In the genomic region with DNA sequence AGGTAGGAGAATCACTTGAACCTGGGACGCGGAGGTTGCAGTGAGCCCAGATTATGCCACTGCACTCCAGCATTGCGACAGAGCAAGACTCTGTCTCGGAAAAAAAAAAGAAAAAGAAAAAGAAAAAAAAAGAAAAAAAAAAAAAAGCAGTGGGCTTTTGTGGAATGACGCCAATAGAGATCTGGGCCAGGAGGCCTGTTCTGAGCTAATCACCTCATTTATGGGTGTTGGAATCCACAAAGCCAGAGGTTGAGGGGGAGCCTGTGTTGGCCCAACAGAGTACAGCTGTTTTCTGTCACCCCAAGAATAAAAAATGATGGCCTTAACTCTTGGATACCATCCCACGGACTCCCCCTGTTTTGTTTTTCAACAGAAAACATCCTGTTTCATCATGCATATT, we compare ENCODE assay signal across 20 cellular contexts. TPM values are rescaled to one million over a fixed set of nuclear protein-coding genes. Genes with fewer than 3 reads are reported as not detected.
DNase-seq lines count a peak whose midpoint lies in the region; ATAC-seq and TF ChIP-seq lines count a peak whose summit lies in the region.
"Had no signal": no experiment of that assay in that cellular context is flagged by ENCODE, and none has a peak within 500 bp of the region (broad histone marks: within the 10 kb centered on the region; RNA-seq: fewer than 3 reads in every experiment).

No MANE protein-coding gene starts in this region.

- H3K4me3 Mint-ChIP-seq in T-cell: no peak overlapping the region
- H3K4me3 Mint-ChIP-seq: activated T-cell treated with anti-CD3 and anti-CD28 coated beads, Interleukin-2, amount 50 U/mL, for 24 hours; CD8-positive, alpha-beta T cell had no signal

- H3K4me1 Mint-ChIP-seq in T-cell: peaks cover 78 to 84% (median 80%) of the 10 kb centered on the region in 3 donors

- no peaks in the 10 kb centered on the region for H3K27me3 Mint-ChIP-seq in T-cell
- H3K27me3 Mint-ChIP-seq: activated T-cell treated with anti-CD3 and anti-CD28 coated beads, Interleukin-2, amount 50 U/mL, for 24 hours had no signal

- no peak for TF ChIP-seq CTCF in fibroblast of mammary gland (conservative IDR thresholded peaks at IDR 0.05; ENCODE audit: control insufficient read depth, insufficient read depth, low read depth, low read length)
- no peak for TF ChIP-seq CTCF in left lung (IDR thresholded peaks at IDR 0.05)
- no peak for TF ChIP-seq CTCF in testis (IDR thresholded peaks at IDR 0.05)

- H3K4me1 ChIP-seq in left lung: peaks cover 0 to 97% of the 10 kb centered on the region in 2 donors
- peaks cover 24% of the 10 kb centered on the region for H3K4me1 ChIP-seq in testis
- H3K4me1 ChIP-seq: HAP-1 had no signal

- POLR2A ChIA-PET in T-cell (lab: Charles Lee): no interaction called here

- H3K9me3 Mint-ChIP-seq in T-cell: no peaks in the 10 kb centered on the region
- H3K9me3 Mint-ChIP-seq: activated T-cell treated with anti-CD3 and anti-CD28 coated beads, Interleukin-2, amount 50 U/mL, for 24 hours; CD8-positive, alpha-beta T cell had no signal

- 52 to 78% methylated on average over 6 of the region's 6 CpGs for WGBS in testis, 2 donors

- H3K27ac ChIP-seq in left lung (peak overlapping the region; percentile 45 to 80), testis (peak overlapping the region; percentile 34 to 40)

- H3K4me3 ChIP-seq in fibroblast of mammary gland (ENCODE audit: control insufficient read depth, low read depth, low read length) (no peak overlapping the region), left lung (no peak overlapping the region), testis (no peak overlapping the region)
- H3K4me3 ChIP-seq: GM12878, HAP-1 had no signal

- peaks cover 11% of the 10 kb centered on the region for H3K36me3 Mint-ChIP-seq in T-cell

- intact Hi-C loops in left lung (cut with DNase I): no loop called here
- intact Hi-C loops in testis (cut with DNase I; ENCODE audit: low total_unique reads): no loop called here

- no peak for TF ChIP-seq POLR2A in testis (IDR thresholded peaks at IDR 0.05)

- H3K27me3 ChIP-seq in left lung (no peaks in the 10 kb centered on the region), testis (no peaks in the 10 kb centered on the region)

- CTCF ChIA-PET in T-cell (lab: Charles Lee): interaction anchor here (0.6 to 1.0 kb wide), 5 partner anchors 80 to 331 kb away, joined by 3 to 6 read pairs (median 6); no protein-coding TSS in a partner anchor

- H3K36me3 ChIP-seq in left lung: no peaks in the 10 kb centered on the region
- no peaks in the 10 kb centered on the region for H3K36me3 ChIP-seq in testis (ENCODE audit: low read depth, missing control alignments)
- H3K36me3 ChIP-seq: HAP-1 had no signal

- no peak for DNase-seq in T-cell
- peak; percentile 31 for DNase-seq in fibroblast of mammary gland (ENCODE audit: low read depth)
- no peak for DNase-seq in left lung
- peak; percentile 46 for DNase-seq in testis
- DNase-seq in activated CD8-positive, alpha-beta memory T cell treated with anti-CD3 and anti-CD28 coated beads, Interleukin-2, amount 50 U/mL, for 4 hours: no peak
- DNase-seq in NCI-H1436 treated with DMSO at 0.1 percent for 48 hours (lab: John Stamatoyannopoulos, UW): no peak
- DNase-seq in stimulated activated naive CD4-positive, alpha-beta T cell treated with Interleukin-2 at 50 U/mL for 16 hours (lab: John Stamatoyannopoulos, UW): no peak
- no peak for DNase-seq in NCI-H187 (lab: John Stamatoyannopoulos, UW)
- DNase-seq: activated CD4-positive, alpha-beta T cell treated with anti-CD3 and anti-CD28 coated beads, Interleukin-2, amount 50 U/mL, for 4 hours; activated naive CD4-positive, alpha-beta T cell treated with anti-CD3 and anti-CD28 coated beads, Interleukin-2, amount 50 U/mL, for 16 hours; activated T-cell treated with anti-CD3 and anti-CD28 coated beads, Interleukin-2, amount 50 U/mL, for 24 hours; CD8-positive, alpha-beta T cell; DMS53; NCI-H1105; NCI-H69; SHP77; stimulated activated CD4-positive, alpha-beta T cell treated with anti-CD3 and anti-CD28 coated beads, Interleukin-1b, Interleukin-23, amount 100 ng/mL, for 48 hours; T-helper 1 cell had no signal

- H3K9me3 ChIP-seq in left lung: no peaks in the 10 kb centered on the region
- no peaks in the 10 kb centered on the region for H3K9me3 ChIP-seq in testis
- H3K9me3 ChIP-seq: HAP-1 had no signal

- peak overlapping the region; percentile 0 to 19 for H3K27ac Mint-ChIP-seq in T-cell
- H3K27ac Mint-ChIP-seq: activated T-cell treated with anti-CD3 and anti-CD28 coated beads, Interleukin-2, amount 50 U/mL, for 24 hours had no signal

- ATAC-seq in T-cell (replicated peaks in 1 of 4) (no peak), left lung (peak; percentile 46)
- ATAC-seq: CD8-positive, alpha-beta T cell; GM12878 had no signal

RNA-seq across cellular contexts. Expression of a gene that starts 18.5 kb away (rescaled TPM):
- total RNA-seq in T-cell (10 to 100 TPM; 46.6 to 73.9 (median 58.3) TPM), left lung (10 to 100 TPM; 62.4 to 94.7 TPM), testis (10 to 100 TPM; 25.2 to 25.6 TPM)
- 34.2 TPM for polyA plus RNA-seq in testis (ENCODE audit: insufficient read depth, low read depth, low replicate concordance)

RNA-seq across cellular contexts. Expression of a gene that starts 18.9 kb away (rescaled TPM):
- 10 to 100 TPM; 61.9 to 91.0 (median 72.6) TPM for total RNA-seq in T-cell
- total RNA-seq in left lung: 10 to 100 TPM; 26.0 to 29.1 TPM
- total RNA-seq in testis: 10 to 100 TPM; 13.8 to 22.4 TPM
- 21.3 TPM for polyA plus RNA-seq in testis (ENCODE audit: insufficient read depth, low read depth, low replicate concordance)

Comparison
In these comparisons a context has a peak if more than half of its experiments do, and no peak if none do; other contexts are left out.
1. DNase-seq: peak in fibroblast of mammary gland (single experiment) and testis (single experiment); none in T-cell (0 of 34), left lung (0 of 2), activated CD8-positive, alpha-beta memory T cell treated with anti-CD3 and anti-CD28 coated beads, Interleukin-2, amount 50 U/mL, for 4 hours (single experiment), NCI-H1436 treated with DMSO at 0.1 percent for 48 hours (single experiment), stimulated activated naive CD4-positive, alpha-beta T cell treated with Interleukin-2 at 50 U/mL for 16 hours (single experiment) and NCI-H187 (0 of 2).